Comparison of ENCODE assay signal across 12 cellular contexts in the genomic region with DNA sequence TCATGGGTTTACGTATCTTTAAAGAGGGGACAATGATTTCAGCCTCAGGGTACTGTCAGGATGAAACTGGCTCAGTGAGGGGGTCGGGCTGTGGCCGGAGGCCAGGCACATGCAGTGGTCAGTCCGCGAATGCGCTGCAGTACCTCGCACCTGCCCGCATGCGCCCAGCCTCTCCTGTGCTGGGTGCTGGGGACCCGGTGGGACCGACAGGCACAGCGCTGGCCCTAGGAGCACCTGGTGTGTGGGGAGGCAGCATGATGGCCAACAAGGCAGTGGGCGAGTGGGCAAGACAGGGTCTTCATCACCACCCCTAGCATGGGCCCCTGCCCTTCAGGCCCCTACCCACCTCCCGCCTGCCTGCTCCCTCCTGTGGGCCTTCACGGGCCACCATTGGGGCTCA. TPM values are rescaled to one million over a fixed set of nuclear protein-coding genes. Genes with fewer than 3 reads are reported as not detected.
DNase-seq lines count a peak whose midpoint lies in the region; ATAC-seq and TF ChIP-seq lines count a peak whose summit lies in the region.
"Had no signal": no experiment of that assay in that cellular context is flagged by ENCODE, and none has a peak within 500 bp of the region (broad histone marks: within the 10 kb centered on the region; RNA-seq: fewer than 3 reads in every experiment).

No MANE protein-coding gene starts in this region.

- BruUV-seq in OCI-LY7 (replicated peaks; lab: Mats Ljungman, UMichigan) = no TSS peak

- H3K9me3 Mint-ChIP-seq in activated T-cell treated with anti-CD3 and anti-CD28 coated beads, Interleukin-2, amount 50 U/mL, for 4 hours = no peaks in the 10 kb centered on the region
- no peaks in the 10 kb centered on the region for H3K9me3 Mint-ChIP-seq in stimulated activated effector memory CD8-positive, alpha-beta T cell treated with anti-CD3 and anti-CD28 coated beads, Interleukin-12 subunit alpha, Interleukin-12 subunit beta, amount 100 ng/mL, for 72 hours

- no peaks in the 10 kb centered on the region for H3K27me3 ChIP-seq in duodenal mucosa (ENCODE audit: control insufficient read depth in 1 of 2, insufficient read depth in 2 of 2, low read length in 2 of 2)

- H3K27ac Mint-ChIP-seq in stimulated activated effector memory CD8-positive, alpha-beta T cell treated with anti-CD3 and anti-CD28 coated beads, Interleukin-12 subunit alpha, Interleukin-12 subunit beta, amount 100 ng/mL, for 72 hours = peak overlapping the region; percentile 80

- POLR2A ChIA-PET in OCI-LY7 (lab: Charles Lee) = no interaction called here

- TF ChIP-seq CTCF in OCI-LY7 (conservative IDR thresholded peaks at IDR 0.05; ENCODE audit: low read length) = no peak

- H3K27ac ChIP-seq in OCI-LY7 (ENCODE audit: low read depth, low read length, poor library complexity, severe bottlenecking) (peak overlapping the region; percentile 69), duodenal mucosa (ENCODE audit: low read depth, low read length) (no peak overlapping the region)
- H3K27ac ChIP-seq: thoracic aorta had no signal

- H4K20me1 ChIP-seq in OCI-LY7 (ENCODE audit: insufficient read depth, low read length) = no peaks in the 10 kb centered on the region

- peak overlapping the region; percentile 80 for H3K4me3 Mint-ChIP-seq in activated T-cell treated with anti-CD3 and anti-CD28 coated beads, Interleukin-2, amount 50 U/mL, for 4 hours
- H3K4me3 Mint-ChIP-seq in stimulated activated effector memory CD8-positive, alpha-beta T cell treated with anti-CD3 and anti-CD28 coated beads, Interleukin-12 subunit alpha, Interleukin-12 subunit beta, amount 100 ng/mL, for 72 hours = peak overlapping the region; percentile 76

- H3K27me3 Mint-ChIP-seq in activated T-cell treated with anti-CD3 and anti-CD28 coated beads, Interleukin-2, amount 50 U/mL, for 4 hours (ENCODE audit: low read depth) = no peaks in the 10 kb centered on the region

- peaks cover 7% of the 10 kb centered on the region; the same call in 1 of the 2 replicates for H3K79me2 ChIP-seq in OCI-LY7 (ENCODE audit: insufficient read depth, low read depth, low read length)

- H3K36me3 Mint-ChIP-seq in activated T-cell treated with anti-CD3 and anti-CD28 coated beads, Interleukin-2, amount 50 U/mL, for 4 hours (ENCODE audit: insufficient read depth) = peaks cover 2% of the 10 kb centered on the region
- H3K36me3 Mint-ChIP-seq in stimulated activated effector memory CD8-positive, alpha-beta T cell treated with anti-CD3 and anti-CD28 coated beads, Interleukin-12 subunit alpha, Interleukin-12 subunit beta, amount 100 ng/mL, for 72 hours = peaks cover 5% of the 10 kb centered on the region

- ATAC-seq in activated T-cell treated with anti-CD3 and anti-CD28 coated beads, Interleukin-2, amount 50 U/mL, for 4 hours = no peak
- ATAC-seq in stimulated activated effector memory CD8-positive, alpha-beta T cell treated with anti-CD3 and anti-CD28 coated beads, Interleukin-12 subunit alpha, Interleukin-12 subunit beta, amount 100 ng/mL, for 72 hours = no peak
- ATAC-seq in GM19351 (IDR thresholded peaks at IDR 0.05; ENCODE audit: unreplicated experiment) (no peak), HG02885 (IDR thresholded peaks at IDR 0.05; ENCODE audit: poor library complexity, unreplicated experiment) (no peak)

- H3K4me2 ChIP-seq in OCI-LY7 (ENCODE audit: low read length) = peak overlapping the region; percentile 82

- CTCF ChIA-PET in OCI-LY7 (lab: Charles Lee; ENCODE audit: unreplicated experiment) = no interaction called here

- peak overlapping the region; percentile 65; the same call in 1 of the 2 replicates for H2AFZ ChIP-seq in OCI-LY7 (ENCODE audit: low read length)

- peaks cover 42% of the 10 kb centered on the region for H3K4me1 ChIP-seq in OCI-LY7 (ENCODE audit: insufficient read depth, low read length, poor library complexity, severe bottlenecking)
- peaks cover 63 to 65% of the 10 kb centered on the region in 2 donors for H3K4me1 ChIP-seq in duodenal mucosa (ENCODE audit: control insufficient read depth in 1 of 2, insufficient read depth in 2 of 2, low read length in 2 of 2)

- H3K4me1 Mint-ChIP-seq in activated T-cell treated with anti-CD3 and anti-CD28 coated beads, Interleukin-2, amount 50 U/mL, for 4 hours (ENCODE audit: low read depth) = peaks cover 27% of the 10 kb centered on the region
- H3K4me1 Mint-ChIP-seq in stimulated activated effector memory CD8-positive, alpha-beta T cell treated with anti-CD3 and anti-CD28 coated beads, Interleukin-12 subunit alpha, Interleukin-12 subunit beta, amount 100 ng/mL, for 72 hours = peaks cover 32% of the 10 kb centered on the region

- no peaks in the 10 kb centered on the region for H3K9me2 ChIP-seq in OCI-LY7 (ENCODE audit: insufficient read depth, low read length)

- peak overlapping the region; percentile 66 for H3K4me3 ChIP-seq in OCI-LY7 (ENCODE audit: low read depth, low read length, poor library complexity, severe bottlenecking)
- peak overlapping the region in 1 of 2 donors; percentile 17 for H3K4me3 ChIP-seq in duodenal mucosa (ENCODE audit: low read depth in 1 of 2, low read length in 2 of 2)

- no peak for DNase-seq in activated T-cell treated with anti-CD3 and anti-CD28 coated beads, Interleukin-2, amount 50 U/mL, for 4 hours
- DNase-seq in activated T-cell treated with anti-CD3 and anti-CD28 coated beads for 4 hours = no peak
- no peak for DNase-seq in OCI-LY7 (ENCODE audit: low spot score)
- no peak for DNase-seq in stimulated activated effector memory CD8-positive, alpha-beta T cell treated with anti-CD3 and anti-CD28 coated beads, Interleukin-12 subunit alpha, Interleukin-12 subunit beta, amount 100 ng/mL, for 72 hours (ENCODE audit: low spot score in 2 of 2)
- DNase-seq in SK-N-DZ (ENCODE audit: low spot score) = no peak
- DNase-seq: SW 1271 had no signal

- no peaks in the 10 kb centered on the region; the same call in 1 of the 2 replicates for H3K36me3 ChIP-seq in OCI-LY7 (ENCODE audit: insufficient read depth, low read length)
- H3K36me3 ChIP-seq in duodenal mucosa (ENCODE audit: control insufficient read depth in 1 of 2, insufficient read depth in 2 of 2, low read length in 2 of 2) = no peaks in the 10 kb centered on the region
- H3K36me3 ChIP-seq: thoracic aorta had no signal

- no peaks in the 10 kb centered on the region for H3K9me3 ChIP-seq in OCI-LY7 (ENCODE audit: low read length)
- no peaks in the 10 kb centered on the region for H3K9me3 ChIP-seq in duodenal mucosa (ENCODE audit: control insufficient read depth in 1 of 2, low read length in 2 of 2)
- H3K9me3 ChIP-seq: thoracic aorta had no signal

- peak overlapping the region; percentile 53 to 66 for H3K9ac ChIP-seq in duodenal mucosa (ENCODE audit: low read depth in 1 of 2, low read length in 2 of 2)

- intact Hi-C loops in OCI-LY7 (cut with micrococcal nuclease; ENCODE audit: unreplicated experiment) = loop anchor here (5.0 to 10.0 kb wide), 2 partner anchors 343 to 384 kb away; partner anchors contain the start of gene TAF4

RNA-seq across cellular contexts. Expression of gene CABLES2, which starts 1.0 kb away (rescaled TPM):
- total RNA-seq in activated T-cell treated with anti-CD3 and anti-CD28 coated beads, Interleukin-2, amount 50 U/mL, for 4 hours = 1 to 10 TPM; 6.1 to 7.9 (median 6.9) TPM
- total RNA-seq in OCI-LY7 (2014; rRNA removed; shearing (Covaris generic)) = 11.1 and 14.8 TPM in 2 replicates
- total RNA-seq in OCI-LY7 (2022) = 22.5 and 23.3 TPM in 2 replicates
- 7.8 and 8.4 TPM in 2 replicates for polyA plus RNA-seq in SK-N-DZ (2014; cell fraction: cytosol; rRNA removed)
- polyA plus RNA-seq in SK-N-DZ (2014; cell fraction: nucleus; rRNA removed) = 4.6 and 8.4 TPM in 2 replicates

RNA-seq across cellular contexts. Expression of gene RBBP8NL, which starts 19.3 kb away (rescaled TPM):
- not detected for total RNA-seq in activated T-cell treated with anti-CD3 and anti-CD28 coated beads, Interleukin-2, amount 50 U/mL, for 4 hours
- not detected in 2 replicates for total RNA-seq in OCI-LY7 (2014; rRNA removed; shearing (Covaris generic))
- not detected in 2 replicates for total RNA-seq in OCI-LY7 (2022)
- polyA plus RNA-seq in SK-N-DZ (2014; cell fraction: cytosol; rRNA removed) = not detected in 2 replicates
- polyA plus RNA-seq in SK-N-DZ (2014; cell fraction: nucleus; rRNA removed) = not detected in 2 replicates
- total RNA-seq: activated CD8-positive, alpha-beta memory T cell treated with anti-CD3 and anti-CD28 coated beads for 36 hours; pulmonary artery endothelial cell; thoracic aorta had no signal

RNA-seq across cellular contexts. Expression of gene RPS21, which starts 21.2 kb away (rescaled TPM):
- 1,000 to 10,000 TPM; 2,653 to 2,730 (median 2,725) TPM for total RNA-seq in activated T-cell treated with anti-CD3 and anti-CD28 coated beads, Interleukin-2, amount 50 U/mL, for 4 hours
- 2,092 and 3,376 TPM in 2 replicates for total RNA-seq in OCI-LY7 (2014; rRNA removed; shearing (Covaris generic))
- 2,373 and 2,571 TPM in 2 replicates for total RNA-seq in OCI-LY7 (2022)
- polyA plus RNA-seq in SK-N-DZ (2014; cell fraction: cytosol; rRNA removed) = 10,912 and 11,337 TPM in 2 replicates
- 6,422 and 11,565 TPM in 2 replicates for polyA plus RNA-seq in SK-N-DZ (2014; cell fraction: nucleus; rRNA removed)

RNA-seq across cellular contexts. Expression of gene LAMA5, which starts 40.9 kb away (rescaled TPM):
- 1 to 10 TPM in 1 of 3 donors, under 1 TPM in 2; 0.82 to 1.0 (median 0.84) TPM for total RNA-seq in activated T-cell treated with anti-CD3 and anti-CD28 coated beads, Interleukin-2, amount 50 U/mL, for 4 hours
- total RNA-seq in OCI-LY7 (2014; rRNA removed; shearing (Covaris generic)) = 53.3 and 59.3 TPM in 2 replicates
- total RNA-seq in OCI-LY7 (2022) = 144 and 162 TPM in 2 replicates
- 32.9 and 33.6 TPM in 2 replicates for polyA plus RNA-seq in SK-N-DZ (2014; cell fraction: cytosol; rRNA removed)
- polyA plus RNA-seq in SK-N-DZ (2014; cell fraction: nucleus; rRNA removed) = 352 and 482 TPM in 2 replicates
